23 cellular contexts compared by ENCODE assay signal in the genomic region with DNA sequence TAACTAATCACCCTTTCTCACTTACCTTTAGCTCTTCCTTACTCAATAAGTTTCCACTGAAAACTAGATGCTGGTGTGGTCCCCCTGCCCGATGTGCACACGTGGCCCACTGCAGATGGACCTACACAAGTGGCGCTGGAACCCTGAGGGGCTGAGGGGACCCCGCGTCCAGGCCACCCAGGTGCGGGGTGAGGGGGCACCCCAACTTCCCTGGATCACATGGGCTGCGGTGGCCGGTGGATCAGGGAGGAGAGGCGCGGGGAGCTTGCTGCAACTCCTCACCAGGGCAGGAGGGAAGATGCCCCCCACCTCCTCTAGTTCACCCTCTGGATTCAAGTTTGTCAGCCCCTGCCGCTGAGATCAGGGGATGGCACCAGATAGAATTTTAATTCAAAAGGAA. TPM values are rescaled to one million over a fixed set of nuclear protein-coding genes. Genes with fewer than 3 reads are reported as not detected.
A peak's percentile ranks its signal among the peaks of the same experiment; 100 is the strongest.
DNase-seq lines count a peak whose midpoint lies in the region; ATAC-seq, FAIRE-seq and TF ChIP-seq lines count a peak whose summit lies in the region.
"Had no signal": no experiment of that assay in that cellular context is flagged by ENCODE, and none has a peak within 500 bp of the region (broad histone marks: within the 10 kb centered on the region; RNA-seq: fewer than 3 reads in every experiment).

No MANE protein-coding gene starts in this region.

- H3K27ac ChIP-seq in HepG2 (ENCODE audit: extremely low read length, insufficient read depth, low read length): no peak overlapping the region
- H3K27ac ChIP-seq in right lobe of liver: no peak overlapping the region
- H3K27ac ChIP-seq: BLaER1 treated with 17β-estradiol and CSF1 and Interleukin-3, amounts not matched to agents 10 nM and 100 nM; HL-60 had no signal

- no peaks in the 10 kb centered on the region for H3K36me3 ChIP-seq in HepG2 (replicated peaks in 1 of 2; ENCODE audit: control insufficient read depth in 1 of 2, insufficient read depth in 2 of 2, low read length in 2 of 2)
- H3K36me3 ChIP-seq in right lobe of liver: no peaks in the 10 kb centered on the region
- H3K36me3 ChIP-seq: BLaER1 treated with 17β-estradiol and CSF1 and Interleukin-3, amounts not matched to agents 10 nM and 100 nM; HAP-1 had no signal

- WGBS in HepG2 (ENCODE audit: low lambda C conversion rate): 53% methylated on average over 11 of the region's 11 CpGs
- 87% methylated on average over 3 of the region's 11 CpGs for WGBS in right lobe of liver (ENCODE audit: insufficient coverage, low coverage, low lambda C conversion rate, missing lambda C conversion rate)

- peaks cover 1 to 40% of the 10 kb centered on the region in 2 experiments; a peak in 3 of 5 replicates for H3K27me3 ChIP-seq in HepG2 (ENCODE audit: control insufficient read depth in 1 of 2, insufficient read depth in 2 of 2, low read length in 2 of 2)
- H3K27me3 ChIP-seq in right lobe of liver: no peaks in the 10 kb centered on the region
- H3K27me3 ChIP-seq: BLaER1 treated with 17β-estradiol and CSF1 and Interleukin-3, amounts not matched to agents 10 nM and 100 nM had no signal

- intact Hi-C loops in HepG2 (cut with micrococcal nuclease; ENCODE audit: unreplicated experiment) (no loop called here), right lobe of liver (cut with DNase I) (no loop called here)
- intact Hi-C loops in dendritic cell treated with granulocyte-macrophage colony-stimulating factor and Interleukin-4, amounts not matched to agents 40 ng/mL and 50 ng/mL, for 4 days (cut with micrococcal nuclease): no loop called here

- BruUV-seq in HepG2 (replicated peaks; lab: Mats Ljungman, UMichigan): no TSS peak

- H3K9me3 ChIP-seq in HepG2 (ENCODE audit: low read length): no peaks in the 10 kb centered on the region
- H3K9me3 ChIP-seq in right lobe of liver: no peaks in the 10 kb centered on the region
- H3K9me3 ChIP-seq: Caco-2, HAP-1 had no signal

- CTCF ChIA-PET in HepG2 (lab: Yijun Ruan, JAX; ENCODE audit: low intra/inter-chr PET ratio, low total read pairs): no interaction called here

- H3K4me1 ChIP-seq in HepG2 (ENCODE audit: insufficient read depth, low read length): no peaks in the 10 kb centered on the region
- peaks cover 0 to 7% (median 0%) of the 10 kb centered on the region in 4 donors for H3K4me1 ChIP-seq in right lobe of liver
- H3K4me1 ChIP-seq: Caco-2, HAP-1 had no signal

- no peak overlapping the region for H3K4me2 ChIP-seq in HepG2 (ENCODE audit: low read depth, low read length)
- H3K4me2 ChIP-seq: BLaER1 treated with 17β-estradiol and CSF1 and Interleukin-3, amounts not matched to agents 10 nM and 100 nM had no signal

- FAIRE-seq in HepG2 (lab: Jason Lieb, UNC): no peak
- FAIRE-seq: D721Med, G401.6, GM12892, H1, K562 had no signal

- TF ChIP-seq POLR2A in HepG2 (IDR thresholded peaks at IDR 0.05; ENCODE audit: insufficient read depth in 1 of 2, low read depth in 2 of 2, low read length in 2 of 2) (no peak), right lobe of liver (IDR thresholded peaks at IDR 0.05) (no peak)

- no peaks in the 10 kb centered on the region for H3K9me3 Mint-ChIP-seq in dendritic cell treated with granulocyte-macrophage colony-stimulating factor and Interleukin-4, amounts not matched to agents 40 ng/mL and 50 ng/mL, for 4 days
- no peaks in the 10 kb centered on the region for H3K9me3 Mint-ChIP-seq in naive B cell
- H3K9me3 Mint-ChIP-seq: CD4-positive, CD25-positive, alpha-beta regulatory T cell; CD8-positive, alpha-beta memory T cell had no signal

- no peak for TF ChIP-seq RAD21 in HepG2 (CRISPR knock-in tag; IDR thresholded peaks at IDR 0.05)

- H3K4me3 Mint-ChIP-seq in dendritic cell treated with granulocyte-macrophage colony-stimulating factor and Interleukin-4, amounts not matched to agents 40 ng/mL and 50 ng/mL, for 4 days: no peak overlapping the region
- no peak overlapping the region for H3K4me3 Mint-ChIP-seq in naive B cell
- H3K4me3 Mint-ChIP-seq: CD4-positive, CD25-positive, alpha-beta regulatory T cell; CD8-positive, alpha-beta memory T cell had no signal

- in situ Hi-C loops in HepG2 (cut with HindIII; ENCODE audit: extremely low pct_ligation_motif_present, low pct_unique_long_range_greater_than_20kb): no loop called here

- TF ChIP-seq EP300 in HepG2 (IDR thresholded peaks at IDR 0.05; ENCODE audit: low read depth in 2 of 2, low read length in 2 of 2): no peak
- no peak for TF ChIP-seq EP300 in HepG2 (CRISPR knock-in tag; IDR thresholded peaks at IDR 0.05; ENCODE audit: borderline replicate concordance)

- no peak overlapping the region for H2AFZ ChIP-seq in HepG2 (ENCODE audit: low read length)

- H4K20me1 ChIP-seq in HepG2 (ENCODE audit: insufficient read depth, low read length): no peaks in the 10 kb centered on the region
- H4K20me1 ChIP-seq: BLaER1 treated with 17β-estradiol and CSF1 and Interleukin-3, amounts not matched to agents 10 nM and 100 nM had no signal

- H3K4me3 ChIP-seq in HepG2 (replicated peaks in 1 of 3; ENCODE audit: insufficient read depth in 1 of 3, low read depth in 2 of 3, low read length in 3 of 3) (no peak overlapping the region), right lobe of liver (no peak overlapping the region)
- H3K4me3 ChIP-seq: BLaER1 treated with 17β-estradiol and CSF1 and Interleukin-3, amounts not matched to agents 10 nM and 100 nM; HAP-1; K562 had no signal

- H3K79me2 ChIP-seq in HepG2 (ENCODE audit: insufficient read depth, low read length): no peaks in the 10 kb centered on the region

- DNase-seq in HepG2 (ENCODE audit: low spot score) (no peak), right lobe of liver (no peak), naive B cell (no peak), glomerular visceral epithelial cell (ENCODE audit: extremely low spot score) (no peak), NCI-H2171 treated with DMSO at 0.1 percent for 48 hours (lab: John Stamatoyannopoulos, UW) (no peak)
- no peak for DNase-seq in stimulated activated naive CD4-positive, alpha-beta T cell (lab: John Stamatoyannopoulos, UW)
- DNase-seq: 8988T; Caco-2; CD4-positive, CD25-positive, alpha-beta regulatory T cell; CD8-positive, alpha-beta memory T cell; IMR-90 had no signal

- no peak overlapping the region for H3K9ac ChIP-seq in HepG2 (ENCODE audit: insufficient read depth, low read depth, low read length)
- H3K9ac ChIP-seq: BLaER1 treated with 17β-estradiol and CSF1 and Interleukin-3, amounts not matched to agents 10 nM and 100 nM had no signal

- H3K27ac Mint-ChIP-seq in dendritic cell treated with granulocyte-macrophage colony-stimulating factor and Interleukin-4, amounts not matched to agents 40 ng/mL and 50 ng/mL, for 4 days: peak overlapping the region; percentile 99
- H3K27ac Mint-ChIP-seq in naive B cell: peak overlapping the region in 5 of 6 donors; percentile 39 to 100 (median 97)
- H3K27ac Mint-ChIP-seq: CD8-positive, alpha-beta memory T cell had no signal

- no peaks in the 10 kb centered on the region for H3K27me3 Mint-ChIP-seq in dendritic cell treated with granulocyte-macrophage colony-stimulating factor and Interleukin-4, amounts not matched to agents 40 ng/mL and 50 ng/mL, for 4 days
- H3K27me3 Mint-ChIP-seq in naive B cell: no peaks in the 10 kb centered on the region
- H3K27me3 Mint-ChIP-seq: CD4-positive, CD25-positive, alpha-beta regulatory T cell had no signal

- TF ChIP-seq CTCF in HepG2 (CRISPR knock-in tag; IDR thresholded peaks at IDR 0.05) (no peak), right lobe of liver (IDR thresholded peaks at IDR 0.05) (no peak)

- H3K36me3 Mint-ChIP-seq in dendritic cell treated with granulocyte-macrophage colony-stimulating factor and Interleukin-4, amounts not matched to agents 40 ng/mL and 50 ng/mL, for 4 days (ENCODE audit: low read depth): peaks cover 13% of the 10 kb centered on the region
- H3K36me3 Mint-ChIP-seq in naive B cell: no peaks in the 10 kb centered on the region
- H3K36me3 Mint-ChIP-seq: CD4-positive, CD25-positive, alpha-beta regulatory T cell; CD8-positive, alpha-beta memory T cell had no signal

- peaks cover 47% of the 10 kb centered on the region for H3K4me1 Mint-ChIP-seq in dendritic cell treated with granulocyte-macrophage colony-stimulating factor and Interleukin-4, amounts not matched to agents 40 ng/mL and 50 ng/mL, for 4 days (ENCODE audit: low read depth)
- peaks cover 47 to 77% (median 64%) of the 10 kb centered on the region in 3 donors for H3K4me1 Mint-ChIP-seq in naive B cell

- ATAC-seq in HepG2 (no peak), right lobe of liver (no peak), naive B cell (ENCODE audit: low read depth in 2 of 2) (no peak), HG03342 (IDR thresholded peaks at IDR 0.05; ENCODE audit: unreplicated experiment) (no peak)
- ATAC-seq: K562 had no signal

- POLR2A ChIA-PET in HepG2 (lab: Yijun Ruan, JAX): no interaction called here

RNA-seq across cellular contexts. Expression of a gene that starts 12.5 kb away (rescaled TPM):
- total RNA-seq in HepG2 (2016; rRNA removed; fragmentation: Illumina TruSeq; extraction: Trizol) (0.07 and 0.09 TPM in 2 replicates), right lobe of liver (1 to 10 TPM in 5 of 6 experiments, under 1 TPM in 1; 0.37 to 3.3 (median 1.2) TPM)
- total RNA-seq in HepG2 (2016; cell fraction: cytosol; rRNA removed; fragmentation: Illumina TruSeq; extraction: Trizol; ENCODE audit: low read depth): not detected in 2 replicates
- total RNA-seq in HepG2 (2016; cell fraction: insoluble cytoplasmic fraction; rRNA removed; fragmentation: Illumina TruSeq; extraction: Trizol): 0.04 TPM in 1 of 2 replicates, not detected in the other
- total RNA-seq in HepG2 (2016; cell fraction: membrane; rRNA removed; fragmentation: Illumina TruSeq; extraction: Trizol): 0.06 TPM in 1 of 2 replicates, not detected in the other
- 0.09 TPM in 1 of 2 replicates, not detected in the other for total RNA-seq in HepG2 (2016; cell fraction: nucleus; rRNA removed; fragmentation: Illumina TruSeq; extraction: Trizol)
- polyA plus RNA-seq in HepG2 (2011; rRNA removed) (0.03 TPM in 1 of 2 replicates, not detected in the other), naive B cell (ENCODE audit: low read depth in 6 of 6) (100 to 1,000 TPM; 219 to 598 (median 388) TPM)
- polyA plus RNA-seq in HepG2 (2011; cell fraction: cytosol; rRNA removed): 0.04 TPM in 1 of 2 replicates, not detected in the other
- not detected in 2 replicates for polyA plus RNA-seq in HepG2 (2011; cell fraction: nucleus; rRNA removed)
- polyA plus RNA-seq in HepG2 (2012): not detected in 2 replicates
- polyA plus RNA-seq in HepG2 (2016; cell fraction: cytosol; fragmentation: Illumina TruSeq; extraction: Trizol; ENCODE audit: low read depth): not detected in 2 replicates
- polyA plus RNA-seq in HepG2 (2016; cell fraction: insoluble cytoplasmic fraction; fragmentation: Illumina TruSeq; extraction: Trizol; ENCODE audit: low read depth): 0.07 TPM in 1 of 2 replicates, not detected in the other
- not detected in 2 replicates for polyA plus RNA-seq in HepG2 (2016; cell fraction: membrane; fragmentation: Illumina TruSeq; extraction: Trizol; ENCODE audit: low read depth)
- 0.63 TPM in 1 of 2 replicates, not detected in the other for polyA plus RNA-seq in HepG2 (2016; cell fraction: nucleus; fragmentation: Illumina TruSeq; extraction: Trizol; ENCODE audit: insufficient read depth, low read depth)
- 0.30 TPM in 1 of 2 replicates, not detected in the other for polyA minus RNA-seq in HepG2 (2011; rRNA and poly(A)+ RNA removed; ENCODE audit: low replicate concordance)
- not detected in 2 replicates for polyA minus RNA-seq in HepG2 (2011; cell fraction: cytosol; rRNA and poly(A)+ RNA removed)
- not detected in 2 replicates for polyA minus RNA-seq in HepG2 (2011; cell fraction: nucleus; rRNA and poly(A)+ RNA removed)
- total RNA-seq: Caco-2, HT1080, IMR-90 had no signal
- polyA plus RNA-seq: AG04450, IMR-90, K562 had no signal

RNA-seq across cellular contexts. Expression of a gene that starts 51.5 kb away (rescaled TPM):
- total RNA-seq in HepG2 (2016; rRNA removed; fragmentation: Illumina TruSeq; extraction: Trizol) (not detected in 2 replicates), right lobe of liver (10 to 100 TPM; 10.0 to 74.8 (median 26.3) TPM)
- total RNA-seq in HepG2 (2016; cell fraction: cytosol; rRNA removed; fragmentation: Illumina TruSeq; extraction: Trizol; ENCODE audit: low read depth): not detected in 2 replicates
- not detected in 2 replicates for total RNA-seq in HepG2 (2016; cell fraction: insoluble cytoplasmic fraction; rRNA removed; fragmentation: Illumina TruSeq; extraction: Trizol)
- not detected in 2 replicates for total RNA-seq in HepG2 (2016; cell fraction: membrane; rRNA removed; fragmentation: Illumina TruSeq; extraction: Trizol)
- not detected in 2 replicates for total RNA-seq in HepG2 (2016; cell fraction: nucleus; rRNA removed; fragmentation: Illumina TruSeq; extraction: Trizol)
- polyA plus RNA-seq in HepG2 (2011; rRNA removed) (not detected in 2 replicates), naive B cell (ENCODE audit: low read depth in 6 of 6) (1,000 to 10,000 TPM; 2,534 to 3,526 (median 2,823) TPM)
- polyA plus RNA-seq in HepG2 (2011; cell fraction: cytosol; rRNA removed): 0.05 and 0.18 TPM in 2 replicates
- polyA plus RNA-seq in HepG2 (2011; cell fraction: nucleus; rRNA removed): not detected in 2 replicates
- not detected in 2 replicates for polyA plus RNA-seq in HepG2 (2012)
- polyA plus RNA-seq in HepG2 (2016; cell fraction: cytosol; fragmentation: Illumina TruSeq; extraction: Trizol; ENCODE audit: low read depth): not detected in 2 replicates
- not detected in 2 replicates for polyA plus RNA-seq in HepG2 (2016; cell fraction: insoluble cytoplasmic fraction; fragmentation: Illumina TruSeq; extraction: Trizol; ENCODE audit: low read depth)
- not detected in 2 replicates for polyA plus RNA-seq in HepG2 (2016; cell fraction: membrane; fragmentation: Illumina TruSeq; extraction: Trizol; ENCODE audit: low read depth)
- polyA plus RNA-seq in HepG2 (2016; cell fraction: nucleus; fragmentation: Illumina TruSeq; extraction: Trizol; ENCODE audit: insufficient read depth, low read depth): not detected in 2 replicates
- polyA minus RNA-seq in HepG2 (2011; rRNA and poly(A)+ RNA removed; ENCODE audit: low replicate concordance): 0.77 TPM in 1 of 2 replicates, not detected in the other
- not detected in 2 replicates for polyA minus RNA-seq in HepG2 (2011; cell fraction: cytosol; rRNA and poly(A)+ RNA removed)
- not detected in 2 replicates for polyA minus RNA-seq in HepG2 (2011; cell fraction: nucleus; rRNA and poly(A)+ RNA removed)
- total RNA-seq: Caco-2, IMR-90 had no signal
- polyA plus RNA-seq: IMR-90 had no signal

RNA-seq across cellular contexts. Expression of a gene that starts 53.5 kb away (rescaled TPM):
- 71.5 and 143 TPM in 2 replicates for total RNA-seq in HepG2 (2016; rRNA removed; fragmentation: Illumina TruSeq; extraction: Trizol)
- 57.3 and 65.0 TPM in 2 replicates for total RNA-seq in HepG2 (2016; cell fraction: cytosol; rRNA removed; fragmentation: Illumina TruSeq; extraction: Trizol; ENCODE audit: low read depth)
- total RNA-seq in HepG2 (2016; cell fraction: insoluble cytoplasmic fraction; rRNA removed; fragmentation: Illumina TruSeq; extraction: Trizol): 67.2 and 139 TPM in 2 replicates
- total RNA-seq in HepG2 (2016; cell fraction: membrane; rRNA removed; fragmentation: Illumina TruSeq; extraction: Trizol): 98.6 and 98.8 TPM in 2 replicates
- 221 and 247 TPM in 2 replicates for total RNA-seq in HepG2 (2016; cell fraction: nucleus; rRNA removed; fragmentation: Illumina TruSeq; extraction: Trizol)
- polyA plus RNA-seq in HepG2 (2011; rRNA removed): 194 and 202 TPM in 2 replicates
- polyA plus RNA-seq in HepG2 (2011; cell fraction: cytosol; rRNA removed): 75.6 and 93.5 TPM in 2 replicates
- 401 and 432 TPM in 2 replicates for polyA plus RNA-seq in HepG2 (2011; cell fraction: nucleus; rRNA removed)
- polyA plus RNA-seq in HepG2 (2012): 149 and 160 TPM in 2 replicates
- 30.1 and 33.2 TPM in 2 replicates for polyA plus RNA-seq in HepG2 (2016; cell fraction: cytosol; fragmentation: Illumina TruSeq; extraction: Trizol; ENCODE audit: low read depth)
- polyA plus RNA-seq in HepG2 (2016; cell fraction: insoluble cytoplasmic fraction; fragmentation: Illumina TruSeq; extraction: Trizol; ENCODE audit: low read depth): 94.6 and 114 TPM in 2 replicates
- polyA plus RNA-seq in HepG2 (2016; cell fraction: membrane; fragmentation: Illumina TruSeq; extraction: Trizol; ENCODE audit: low read depth): 58.5 and 64.6 TPM in 2 replicates
- polyA plus RNA-seq in HepG2 (2016; cell fraction: nucleus; fragmentation: Illumina TruSeq; extraction: Trizol; ENCODE audit: insufficient read depth, low read depth): 653 and 682 TPM in 2 replicates
- polyA minus RNA-seq in HepG2 (2011; rRNA and poly(A)+ RNA removed; ENCODE audit: low replicate concordance): 126 and 157 TPM in 2 replicates
- polyA minus RNA-seq in HepG2 (2011; cell fraction: cytosol; rRNA and poly(A)+ RNA removed): 43.6 and 49.2 TPM in 2 replicates
- 223 and 377 TPM in 2 replicates for polyA minus RNA-seq in HepG2 (2011; cell fraction: nucleus; rRNA and poly(A)+ RNA removed)
- 100 to 1,000 TPM in 1 of 6 experiments, 10 to 100 TPM in 5; 66.3 to 111 (median 73.7) TPM for total RNA-seq in right lobe of liver
- 100 to 1,000 TPM in 1 of 6 donors, 10 to 100 TPM in 5; 26.9 to 148 (median 48.5) TPM for polyA plus RNA-seq in naive B cell (ENCODE audit: low read depth in 6 of 6)

RNA-seq across cellular contexts. Expression of a gene that starts 53.9 kb away (rescaled TPM):
- total RNA-seq in HepG2 (2016; rRNA removed; fragmentation: Illumina TruSeq; extraction: Trizol) (not detected in 2 replicates), right lobe of liver (10 to 100 TPM in 5 of 6 experiments, 1 to 10 TPM in 1; 8.6 to 66.7 (median 23.0) TPM)
- not detected in 2 replicates for total RNA-seq in HepG2 (2016; cell fraction: cytosol; rRNA removed; fragmentation: Illumina TruSeq; extraction: Trizol; ENCODE audit: low read depth)
- not detected in 2 replicates for total RNA-seq in HepG2 (2016; cell fraction: insoluble cytoplasmic fraction; rRNA removed; fragmentation: Illumina TruSeq; extraction: Trizol)
- not detected in 2 replicates for total RNA-seq in HepG2 (2016; cell fraction: membrane; rRNA removed; fragmentation: Illumina TruSeq; extraction: Trizol)
- not detected in 2 replicates for total RNA-seq in HepG2 (2016; cell fraction: nucleus; rRNA removed; fragmentation: Illumina TruSeq; extraction: Trizol)
- polyA plus RNA-seq in HepG2 (2011; rRNA removed) (not detected in 2 replicates), naive B cell (ENCODE audit: low read depth in 6 of 6) (1,000 to 10,000 TPM; 1,951 to 3,267 (median 2,600) TPM)
- 0.09 TPM in 1 of 2 replicates, not detected in the other for polyA plus RNA-seq in HepG2 (2011; cell fraction: cytosol; rRNA removed)
- 0.21 and 0.23 TPM in 2 replicates for polyA plus RNA-seq in HepG2 (2011; cell fraction: nucleus; rRNA removed)
- not detected in 2 replicates for polyA plus RNA-seq in HepG2 (2012)
- polyA plus RNA-seq in HepG2 (2016; cell fraction: cytosol; fragmentation: Illumina TruSeq; extraction: Trizol; ENCODE audit: low read depth): not detected in 2 replicates
- polyA plus RNA-seq in HepG2 (2016; cell fraction: insoluble cytoplasmic fraction; fragmentation: Illumina TruSeq; extraction: Trizol; ENCODE audit: low read depth): not detected in 2 replicates
- not detected in 2 replicates for polyA plus RNA-seq in HepG2 (2016; cell fraction: membrane; fragmentation: Illumina TruSeq; extraction: Trizol; ENCODE audit: low read depth)
- not detected in 2 replicates for polyA plus RNA-seq in HepG2 (2016; cell fraction: nucleus; fragmentation: Illumina TruSeq; extraction: Trizol; ENCODE audit: insufficient read depth, low read depth)
- polyA minus RNA-seq in HepG2 (2011; rRNA and poly(A)+ RNA removed; ENCODE audit: low replicate concordance): 0.63 TPM in 1 of 2 replicates, not detected in the other
- not detected in 2 replicates for polyA minus RNA-seq in HepG2 (2011; cell fraction: cytosol; rRNA and poly(A)+ RNA removed)
- not detected in 2 replicates for polyA minus RNA-seq in HepG2 (2011; cell fraction: nucleus; rRNA and poly(A)+ RNA removed)
- total RNA-seq: Caco-2 had no signal

Comparison
In these comparisons a context has a peak if more than half of its experiments do, and no peak if none do; other contexts are left out.
1. RNA of a gene that starts 51.5 kb away (total RNA-seq): 10.0 to 74.8 TPM in right lobe of liver; not detected in HepG2; every median in the first group is over 10 times any median in the second.